ENCODE assay signal across 23 cellular contexts in genomic region chr2:216921057-216921456, GRCh38.
DNase-seq lines count a peak whose midpoint lies in the region; ATAC-seq and TF ChIP-seq lines count a peak whose summit lies in the region.
"Had no signal": no experiment of that assay in that cellular context is flagged by ENCODE, and none has a peak within 500 bp of the region (broad histone marks: within the 10 kb centered on the region; RNA-seq: fewer than 3 reads in every experiment).

No MANE protein-coding gene starts in this region.

- H3K4me1 Mint-ChIP-seq in glutamatergic neuron (ENCODE audit: low read depth, unreplicated experiment), result peaks cover 22% of the 10 kb centered on the region
- peaks cover 57% of the 10 kb centered on the region for H3K4me1 Mint-ChIP-seq in neural crest cell
- H3K4me1 Mint-ChIP-seq: CD8-positive, alpha-beta memory T cell had no signal

- H3K36me3 Mint-ChIP-seq in glutamatergic neuron (ENCODE audit: unreplicated experiment) (no peaks in the 10 kb centered on the region), neural crest cell (ENCODE audit: low read depth) (no peaks in the 10 kb centered on the region)
- H3K36me3 Mint-ChIP-seq: CD8-positive, alpha-beta memory T cell had no signal

- H3K36me3 ChIP-seq in left ventricle myocardium inferior, result no peaks in the 10 kb centered on the region
- no peaks in the 10 kb centered on the region for H3K36me3 ChIP-seq in effector memory CD4-positive, alpha-beta T cell (ENCODE audit: control insufficient read depth, insufficient read depth, low read length)
- no peaks in the 10 kb centered on the region for H3K36me3 ChIP-seq in esophagus muscularis mucosa

- peaks cover 2% of the 10 kb centered on the region for H3K9me3 Mint-ChIP-seq in glutamatergic neuron (ENCODE audit: unreplicated experiment)
- H3K9me3 Mint-ChIP-seq in neural crest cell, result no peaks in the 10 kb centered on the region
- H3K9me3 Mint-ChIP-seq: HFFc6 had no signal

- no peak for TF ChIP-seq EP300 in esophagus muscularis mucosa (IDR thresholded peaks at IDR 0.05)

- TF ChIP-seq CTCF in left ventricle myocardium inferior (IDR thresholded peaks at IDR 0.05; ENCODE audit: borderline replicate concordance), result no peak
- no peak for TF ChIP-seq CTCF in glutamatergic neuron (IDR thresholded peaks at IDR 0.05; ENCODE audit: partially characterized antibody, unreplicated experiment)
- no peak for TF ChIP-seq CTCF in neural crest cell (conservative IDR thresholded peaks at IDR 0.05)
- TF ChIP-seq CTCF in esophagus muscularis mucosa (IDR thresholded peaks at IDR 0.05), result no peak

- H3K4me3 Mint-ChIP-seq in glutamatergic neuron (ENCODE audit: unreplicated experiment) (no peak overlapping the region), neural crest cell (no peak overlapping the region)
- H3K4me3 Mint-ChIP-seq: CD8-positive, alpha-beta memory T cell; HFFc6 had no signal

- no peak for TF ChIP-seq POLR2A in esophagus muscularis mucosa (IDR thresholded peaks at IDR 0.05; ENCODE audit: low read depth)

- H3K27me3 Mint-ChIP-seq in glutamatergic neuron (ENCODE audit: unreplicated experiment) (peaks cover 4% of the 10 kb centered on the region), neural crest cell (ENCODE audit: low read depth) (no peaks in the 10 kb centered on the region)

- H3K27ac ChIP-seq in left ventricle myocardium inferior (replicated peaks), result peak overlapping the region; percentile 19
- no peak overlapping the region for H3K27ac ChIP-seq in effector memory CD4-positive, alpha-beta T cell (ENCODE audit: insufficient read depth, low read length, poor library complexity, severe bottlenecking)
- no peak overlapping the region for H3K27ac ChIP-seq in esophagus muscularis mucosa (replicated peaks in 1 of 4)
- H3K27ac ChIP-seq: 22Rv1, A549 had no signal

- H3K27ac Mint-ChIP-seq in glutamatergic neuron (ENCODE audit: unreplicated experiment), result peak overlapping the region; percentile 11
- peak overlapping the region; percentile 82 for H3K27ac Mint-ChIP-seq in neural crest cell (ENCODE audit: unreplicated experiment)
- H3K27ac Mint-ChIP-seq: HFFc6 had no signal

- H3K4me3 ChIP-seq in left ventricle myocardium inferior (no peak overlapping the region), esophagus muscularis mucosa (no peak overlapping the region)
- H3K4me3 ChIP-seq in effector memory CD4-positive, alpha-beta T cell (ENCODE audit: insufficient read depth, low read depth, low read length, poor library complexity, severe bottlenecking), result no peak overlapping the region
- H3K4me3 ChIP-seq: A549, GM12878 had no signal

- H3K4me1 ChIP-seq in left ventricle myocardium inferior (peaks cover 10% of the 10 kb centered on the region), esophagus muscularis mucosa (peaks cover 0 to 6% (median 2%) of the 10 kb centered on the region in 4 donors)
- H3K4me1 ChIP-seq in effector memory CD4-positive, alpha-beta T cell (ENCODE audit: control insufficient read depth, insufficient read depth, low read length, poor library complexity, severe bottlenecking), result no peaks in the 10 kb centered on the region

- ATAC-seq in left cardiac atrium (no peak), sciatic nerve (peak; percentile 72)
- ATAC-seq in stimulated activated naive CD8-positive, alpha-beta T cell treated with anti-CD3 and anti-CD28 coated beads, Interleukin-15, Interleukin-2, amounts not matched to agents 100 U/mL and 50 U/mL, for 24 hours, result no peak
- ATAC-seq: A549, GM12878, HCT116 had no signal

- DNase-seq in left ventricle myocardium inferior, result no peak
- no peak for DNase-seq in left cardiac atrium
- no peak for DNase-seq in glutamatergic neuron
- DNase-seq in neural crest cell (ENCODE audit: low read depth, low spot score), result no peak
- no peak for DNase-seq in sciatic nerve (ENCODE audit: low spot score)
- DNase-seq in stimulated activated naive CD8-positive, alpha-beta T cell treated with anti-CD3 and anti-CD28 coated beads, Interleukin-15, Interleukin-2, amounts not matched to agents 100 U/mL and 50 U/mL, for 24 hours, result no peak
- DNase-seq in effector memory CD4-positive, alpha-beta T cell, result no peak
- DNase-seq in esophagus muscularis mucosa (ENCODE audit: extremely low spot score), result no peak
- DNase-seq: AML-193; CD8-positive, alpha-beta memory T cell; COR-L47; DMS 273 treated with DMSO at 0.1 percent for 48 hours; DMS53; DND-41; EL; GOT3; H7; HFFc6; IMR-90 had no signal

- H3K9me3 ChIP-seq in left ventricle myocardium inferior (replicated peaks), result no peaks in the 10 kb centered on the region
- H3K9me3 ChIP-seq in effector memory CD4-positive, alpha-beta T cell (ENCODE audit: control insufficient read depth, low read length), result no peaks in the 10 kb centered on the region
- no peaks in the 10 kb centered on the region for H3K9me3 ChIP-seq in esophagus muscularis mucosa
- H3K9me3 ChIP-seq: A549 had no signal

- intact Hi-C loops in left ventricle myocardium inferior (cut with micrococcal nuclease) (no loop called here), left cardiac atrium (cut with DNase I) (no loop called here), sciatic nerve (cut with DNase I) (no loop called here), esophagus muscularis mucosa (cut with DNase I) (no loop called here)

- H3K27me3 ChIP-seq in left ventricle myocardium inferior (ENCODE audit: low read depth), result no peaks in the 10 kb centered on the region
- H3K27me3 ChIP-seq in effector memory CD4-positive, alpha-beta T cell (replicated peaks; ENCODE audit: control insufficient read depth, insufficient read depth, low read length, poor library complexity, severe bottlenecking), result no peaks in the 10 kb centered on the region
- H3K27me3 ChIP-seq in esophagus muscularis mucosa, result no peaks in the 10 kb centered on the region

- 90% methylated on average over 5 of the region's 5 CpGs for WGBS in esophagus muscularis mucosa
